In genomic region chr2:9112079-9112721, GRCh38 we compare ENCODE assay signal across 10 cellular contexts.
DNase-seq lines count a peak whose midpoint lies in the region; ATAC-seq, FAIRE-seq and TF ChIP-seq lines count a peak whose summit lies in the region.
"Had no signal": no experiment of that assay in that cellular context is flagged by ENCODE, and none has a peak within 500 bp of the region (broad histone marks: within the 10 kb centered on the region; RNA-seq: fewer than 3 reads in every experiment).

No MANE protein-coding gene starts in this region.

- no peaks in the 10 kb centered on the region for H4K20me1 ChIP-seq in BLaER1 treated with 17β-estradiol and CSF1 and Interleukin-3, amounts not matched to agents 10 nM and 100 nM

- no peak overlapping the region for H3K4me3 ChIP-seq in BLaER1 treated with 17β-estradiol and CSF1 and Interleukin-3, amounts not matched to agents 10 nM and 100 nM
- H3K4me3 ChIP-seq in RWPE2 (ENCODE audit: severe bottlenecking) (no peak overlapping the region), fibroblast of the aortic adventitia (ENCODE audit: low read depth, low read length) (no peak overlapping the region), pancreas (no peak overlapping the region)

- H3K27me3 ChIP-seq in BLaER1 treated with 17β-estradiol and CSF1 and Interleukin-3, amounts not matched to agents 10 nM and 100 nM = no peaks in the 10 kb centered on the region
- no peaks in the 10 kb centered on the region for H3K27me3 ChIP-seq in RWPE2 (ENCODE audit: insufficient read depth, poor library complexity, severe bottlenecking)
- H3K27me3 ChIP-seq in pancreas = no peaks in the 10 kb centered on the region

- no peak for FAIRE-seq in pancreas (lab: Jason Lieb, UNC)

- 0 out of 22 replicates have a peak, but pooled peaks cover 0 to 7% (median 0%) of the 10 kb centered on the region in 11 experiments for H3K9me3 ChIP-seq in BLaER1 treated with 17β-estradiol and CSF1 and Interleukin-3, amounts not matched to agents 10 nM and 100 nM (replicated peaks in 1 of 11)
- no peaks in the 10 kb centered on the region for H3K9me3 ChIP-seq in RWPE2 (ENCODE audit: severe bottlenecking)
- no peaks in the 10 kb centered on the region for H3K9me3 ChIP-seq in pancreas

- H3K4me2 ChIP-seq in BLaER1 treated with 17β-estradiol and CSF1 and Interleukin-3, amounts not matched to agents 10 nM and 100 nM = peak overlapping the region in 9 of 11 experiments; percentile 12 to 63 (median 36); a peak in 15 of 22 replicates

- DNase-seq in RWPE2 (ENCODE audit: low spot score) (peak; percentile 95), fibroblast of the aortic adventitia (ENCODE audit: low read depth) (peak; percentile 92), pancreas (no peak), NCI-H2081 (lab: John Stamatoyannopoulos, UW) (no peak), SIG-M5 (lab: John Stamatoyannopoulos, UW) (no peak), NCI-H69 (lab: John Stamatoyannopoulos, UW) (no peak)
- DNase-seq in activated CD4-positive, alpha-beta T cell treated with anti-CD3 and anti-CD28 coated beads, Interleukin-2, amount 50 U/mL, for 48 hours = no peak
- DNase-seq: hippocampal formation, NCI-H748 treated with DMSO at 0.1 percent for 48 hours had no signal

- WGBS in pancreas, 2 donors = 68 to 71% methylated on average over 23 of the region's 23 CpGs

- H3K27ac ChIP-seq in BLaER1 treated with 17β-estradiol and CSF1 and Interleukin-3, amounts not matched to agents 10 nM and 100 nM = no peak overlapping the region
- H3K27ac ChIP-seq in RWPE2 (ENCODE audit: poor library complexity, severe bottlenecking) = peak overlapping the region; percentile 91
- H3K27ac ChIP-seq in pancreas = no peak overlapping the region

- intact Hi-C loops in pancreas (cut with DNase I) = no loop called here

- H3K4me1 ChIP-seq in BLaER1 treated with 17β-estradiol and CSF1 and Interleukin-3, amounts not matched to agents 10 nM and 100 nM = peaks cover 0 to 48% (median 33%) of the 10 kb centered on the region in 10 experiments; a peak in 15 of 20 replicates
- H3K4me1 ChIP-seq in RWPE2 (ENCODE audit: insufficient read depth, poor library complexity, severe bottlenecking) (peaks cover 22% of the 10 kb centered on the region), pancreas (no peaks in the 10 kb centered on the region)

- no peak for TF ChIP-seq CTCF in RWPE2 (IDR thresholded peaks at IDR 0.05; ENCODE audit: poor library complexity, severe bottlenecking)
- TF ChIP-seq CTCF in fibroblast of the aortic adventitia (IDR thresholded peaks at IDR 0.05; ENCODE audit: insufficient read depth, low read length) = no peak
- TF ChIP-seq CTCF in pancreas (IDR thresholded peaks at IDR 0.05) = no peak

- H3K36me3 ChIP-seq in BLaER1 treated with 17β-estradiol and CSF1 and Interleukin-3, amounts not matched to agents 10 nM and 100 nM = no peaks in the 10 kb centered on the region
- H3K36me3 ChIP-seq in RWPE2 (ENCODE audit: low read depth) (no peaks in the 10 kb centered on the region), pancreas (no peaks in the 10 kb centered on the region)

- ATAC-seq in RWPE2 (ENCODE audit: low read depth) (peak; percentile 95), pancreas (peak in 3 of 4 donors; percentile 37 to 58 (median 45))

- H3K9ac ChIP-seq in BLaER1 treated with 17β-estradiol and CSF1 and Interleukin-3, amounts not matched to agents 10 nM and 100 nM = no peak overlapping the region

Comparison
In these comparisons a context has a peak if more than half of its experiments do, and no peak if none do; other contexts are left out.
1. DNase-seq: peak in RWPE2 (single experiment) and fibroblast of the aortic adventitia (single experiment); none in pancreas (0 of 6), NCI-H2081 (0 of 2), SIG-M5 (single experiment), NCI-H69 (single experiment) and activated CD4-positive, alpha-beta T cell treated with anti-CD3 and anti-CD28 coated beads, Interleukin-2, amount 50 U/mL, for 48 hours (0 of 2).